17 cellular contexts compared by ENCODE assay signal in genomic region chr11:1597331-1597741, GRCh38. TPM values are rescaled to one million over a fixed set of nuclear protein-coding genes. Genes with fewer than 3 reads are reported as not detected.
DNase-seq lines count a peak whose midpoint lies in the region; ATAC-seq and TF ChIP-seq lines count a peak whose summit lies in the region.
"Had no signal": no experiment of that assay in that cellular context is flagged by ENCODE, and none has a peak within 500 bp of the region (broad histone marks: within the 10 kb centered on the region; RNA-seq: fewer than 3 reads in every experiment).

No MANE protein-coding gene starts in this region.

- H2BK5ac ChIP-seq in neuronal stem cell (ENCODE audit: low read length) (no peak overlapping the region), mesendoderm (ENCODE audit: low read length) (no peak overlapping the region)

- H3K27ac ChIP-seq in BLaER1 = no peak overlapping the region
- no peak overlapping the region for H3K27ac ChIP-seq in neuronal stem cell (replicated peaks; ENCODE audit: low read length)
- H3K27ac ChIP-seq in prostate gland = no peak overlapping the region
- no peak overlapping the region for H3K27ac ChIP-seq in mesendoderm (ENCODE audit: low read depth, low read length)
- H3K27ac ChIP-seq: 22Rv1, GM23248 had no signal

- H3K56ac ChIP-seq in mesendoderm (ENCODE audit: low read length) = no peak overlapping the region

- intact Hi-C loops in prostate gland (cut with DNase I) = no loop called here
- intact Hi-C loops in cardiac septum (cut with DNase I) = no loop called here

- H3K9me3 Mint-ChIP-seq in WTC11 = peaks cover 37% of the 10 kb centered on the region

- H3K4me3 ChIP-seq in BLaER1 = no peak overlapping the region
- H3K4me3 ChIP-seq in epithelial cell of esophagus (ENCODE audit: low read length) = no peak overlapping the region
- H3K4me3 ChIP-seq in neuronal stem cell (ENCODE audit: low read length in 2 of 2) = no peak overlapping the region
- H3K4me3 ChIP-seq in prostate gland = no peak overlapping the region
- no peak overlapping the region for H3K4me3 ChIP-seq in mesendoderm (ENCODE audit: low read length)
- H3K4me3 ChIP-seq: GM23248, HAP-1 had no signal

- H3K4me3 Mint-ChIP-seq in WTC11 = no peak overlapping the region
- H3K4me3 Mint-ChIP-seq: CD4-positive, CD25-positive, alpha-beta regulatory T cell had no signal

- H3K9me3 ChIP-seq in BLaER1 (no peaks in the 10 kb centered on the region), neuronal stem cell (replicated peaks in 1 of 2; ENCODE audit: control insufficient read depth in 2 of 2, insufficient read depth in 1 of 2, low read depth in 1 of 2, low read length in 2 of 2) (no peaks in the 10 kb centered on the region), prostate gland (no peaks in the 10 kb centered on the region)
- H3K9me3 ChIP-seq: HAP-1 had no signal

- peaks cover 35% of the 10 kb centered on the region for H3K4me1 Mint-ChIP-seq in WTC11

- no peak overlapping the region for H3K4ac ChIP-seq in neuronal stem cell (ENCODE audit: low read length)
- H3K4ac ChIP-seq in mesendoderm (ENCODE audit: low read depth, low read length) = no peak overlapping the region

- no peaks in the 10 kb centered on the region for H3K79me2 ChIP-seq in mesendoderm (ENCODE audit: control insufficient read depth, insufficient read depth, low read length)

- H2BK15ac ChIP-seq in neuronal stem cell (ENCODE audit: low read length) (no peak overlapping the region), mesendoderm (replicated peaks; ENCODE audit: low read depth) (no peak overlapping the region)

- H3K79me1 ChIP-seq in neuronal stem cell (ENCODE audit: low read depth, low read length) (no peaks in the 10 kb centered on the region), mesendoderm (ENCODE audit: low read length) (no peaks in the 10 kb centered on the region)

- POLR2A ChIA-PET in WTC11 (lab: Charles Lee) = no interaction called here

- peak overlapping the region; percentile 34; the same call in 1 of the 2 replicates for H3K4me2 ChIP-seq in BLaER1
- H3K4me2 ChIP-seq in neuronal stem cell (ENCODE audit: insufficient read depth, low read length, poor library complexity, severe bottlenecking) = no peak overlapping the region
- H3K4me2 ChIP-seq in mesendoderm (ENCODE audit: low read length) = no peak overlapping the region

- H3K18ac ChIP-seq in neuronal stem cell (ENCODE audit: low read length) (no peak overlapping the region), mesendoderm (ENCODE audit: low read length) (no peak overlapping the region)

- H4K91ac ChIP-seq in neuronal stem cell (ENCODE audit: low read depth, low read length, poor library complexity) = no peak overlapping the region

- no peaks in the 10 kb centered on the region for H4K20me1 ChIP-seq in BLaER1

- no peak overlapping the region for H2BK120ac ChIP-seq in neuronal stem cell (ENCODE audit: low read depth, low read length)
- H2BK120ac ChIP-seq in mesendoderm (ENCODE audit: low read depth, low read length) = no peak overlapping the region

- no peaks in the 10 kb centered on the region for H3K36me3 ChIP-seq in BLaER1
- H3K36me3 ChIP-seq in neuronal stem cell (replicated peaks in 1 of 2; ENCODE audit: control insufficient read depth in 2 of 2, insufficient read depth in 2 of 2, low read length in 2 of 2) = no peaks in the 10 kb centered on the region
- H3K36me3 ChIP-seq in prostate gland = no peaks in the 10 kb centered on the region
- H3K36me3 ChIP-seq in mesendoderm (ENCODE audit: control insufficient read depth, insufficient read depth, low read length) = no peaks in the 10 kb centered on the region
- H3K36me3 ChIP-seq: HAP-1 had no signal

- no peak overlapping the region for H3K9ac ChIP-seq in BLaER1
- peak overlapping the region; percentile 60 for H3K9ac ChIP-seq in neuronal stem cell (ENCODE audit: low read depth, low read length, poor library complexity)
- H3K9ac ChIP-seq in mesendoderm (ENCODE audit: low read length) = no peak overlapping the region
- H3K9ac ChIP-seq: GM23248 had no signal

- no peak for DNase-seq in WTC11 (ENCODE audit: low spot score)
- peak; percentile 59 for DNase-seq in epithelial cell of esophagus (ENCODE audit: low read depth)
- no peak for DNase-seq in neuronal stem cell (ENCODE audit: low spot score)
- no peak for DNase-seq in prostate gland (ENCODE audit: low spot score)
- DNase-seq in cardiac septum (ENCODE audit: low spot score) = no peak
- DNase-seq in islet precursor cell = no peak
- DNase-seq in mesendoderm = no peak
- DNase-seq: CD4-positive, CD25-positive, alpha-beta regulatory T cell; DMS53; GF-D8; GM23248 had no signal

- TF ChIP-seq POLR2A in prostate gland (IDR thresholded peaks at IDR 0.05) = no peak

- CTCF ChIA-PET in WTC11 (lab: Charles Lee) = interaction anchor here (2.5 to 6.2 kb wide), 4 partner anchors 24 to 56 kb away, joined by 11 to 102 read pairs (median 78); partner anchors contain the start of genes DUSP8 and KRTAP5-5

- H3K27ac Mint-ChIP-seq in WTC11 = peak overlapping the region; percentile 48; the same call in 1 of the 2 replicates
- H3K27ac Mint-ChIP-seq: CD4-positive, CD25-positive, alpha-beta regulatory T cell had no signal

- TF ChIP-seq CTCF in WTC11 (IDR thresholded peaks at IDR 0.05) (no peak), epithelial cell of esophagus (IDR thresholded peaks at IDR 0.05; ENCODE audit: insufficient read depth, low read depth, low read length, missing control alignments) (no peak), prostate gland (IDR thresholded peaks at IDR 0.05) (no peak)

- H4K8ac ChIP-seq in neuronal stem cell (ENCODE audit: low read depth, low read length) = peak overlapping the region; percentile 43
- H4K8ac ChIP-seq in mesendoderm (ENCODE audit: low read depth, low read length) = no peak overlapping the region

- H3K27me3 ChIP-seq in BLaER1 (no peaks in the 10 kb centered on the region), neuronal stem cell (ENCODE audit: control insufficient read depth in 3 of 3, insufficient read depth in 3 of 3, low read depth in 1 of 3, low read length in 3 of 3) (peaks cover 0 to 27% (median 11%) of the 10 kb centered on the region in 3 experiments), prostate gland (replicated peaks; ENCODE audit: insufficient read depth) (no peaks in the 10 kb centered on the region), mesendoderm (ENCODE audit: insufficient read depth, low read length, poor library complexity) (no peaks in the 10 kb centered on the region)

- H2AK5ac ChIP-seq in neuronal stem cell (ENCODE audit: low read depth, low read length) = no peak overlapping the region
- H2AK5ac ChIP-seq in mesendoderm (ENCODE audit: low read length) = no peak overlapping the region

- WGBS in neuronal stem cell (ENCODE audit: extremely low coverage in 2 of 2, insufficient read length in 2 of 2, insufficient replicate concordance in 1 of 2), 2 donors = no CpG with 5 or more reads among the region's 9 CpGs
- WGBS in prostate gland = 82% methylated on average over 9 of the region's 9 CpGs
- WGBS in mesendoderm (ENCODE audit: extremely low coverage, insufficient coverage, low lambda C conversion rate) = no CpG with 5 or more reads among the region's 9 CpGs

- H3K23ac ChIP-seq in neuronal stem cell (ENCODE audit: low read depth, low read length, poor library complexity) = peak overlapping the region; percentile 65
- H3K23ac ChIP-seq in mesendoderm (ENCODE audit: low read length) = no peak overlapping the region

- H4K5ac ChIP-seq in mesendoderm (ENCODE audit: low read length) = no peak overlapping the region

- H3K36me3 Mint-ChIP-seq in WTC11 = peaks cover 34% of the 10 kb centered on the region

- peaks cover 67% of the 10 kb centered on the region for H3K27me3 Mint-ChIP-seq in WTC11 (ENCODE audit: low read depth)

- no peak overlapping the region for H3K14ac ChIP-seq in neuronal stem cell (ENCODE audit: low read length)

- H2BK12ac ChIP-seq in neuronal stem cell (ENCODE audit: low read length) = no peak overlapping the region

- no peak overlapping the region for H2AFZ ChIP-seq in neuronal stem cell (ENCODE audit: low read length)
- H2AFZ ChIP-seq: GM23248 had no signal

- ATAC-seq in WTC11 = no peak

- peaks cover 14% of the 10 kb centered on the region; the same call in 1 of the 2 replicates for H3K4me1 ChIP-seq in BLaER1
- no peaks in the 10 kb centered on the region for H3K4me1 ChIP-seq in neuronal stem cell (ENCODE audit: control insufficient read depth in 2 of 2, insufficient read depth in 1 of 2, low read depth in 1 of 2, low read length in 2 of 2)
- no peaks in the 10 kb centered on the region for H3K4me1 ChIP-seq in prostate gland (replicated peaks)
- H3K4me1 ChIP-seq in mesendoderm (ENCODE audit: control insufficient read depth, low read depth, low read length) = no peaks in the 10 kb centered on the region
- H3K4me1 ChIP-seq: HAP-1 had no signal

RNA-seq across cellular contexts. Expression of gene KRTAP5-2, which starts 0.8 kb away (rescaled TPM):
- total RNA-seq in WTC11 (2021) (not detected in 3 replicates), prostate gland (not detected), cardiac septum (not detected)
- not detected for polyA plus RNA-seq in neuronal stem cell (2013, experiment 1 of 2)
- not detected for polyA plus RNA-seq in neuronal stem cell (2013, experiment 2 of 2)
- polyA plus RNA-seq in mesendoderm (2013, experiment 1 of 2) = not detected
- not detected for polyA plus RNA-seq in mesendoderm (2013, experiment 2 of 2)
- total RNA-seq: A673, GM23248, HT-29 had no signal
- polyA plus RNA-seq: BJ; CD4-positive, CD25-positive, alpha-beta regulatory T cell; GM23248 had no signal

RNA-seq across cellular contexts. Expression of gene KRTAP5-3, which starts 10.9 kb away (rescaled TPM):
- total RNA-seq in WTC11 (2021) (not detected in 3 replicates), prostate gland (not detected), cardiac septum (not detected)
- polyA plus RNA-seq in neuronal stem cell (2013, experiment 1 of 2) = not detected
- not detected for polyA plus RNA-seq in neuronal stem cell (2013, experiment 2 of 2)
- not detected for polyA plus RNA-seq in mesendoderm (2013, experiment 1 of 2)
- polyA plus RNA-seq in mesendoderm (2013, experiment 2 of 2) = not detected
- total RNA-seq: A673; CD4-positive, CD25-positive, alpha-beta regulatory T cell; GM23248; HT-29 had no signal
- polyA plus RNA-seq: BJ; CD4-positive, CD25-positive, alpha-beta regulatory T cell; GM23248 had no signal

RNA-seq across cellular contexts. Expression of gene KRTAP5-1, which starts 12.3 kb away (rescaled TPM):
- total RNA-seq in WTC11 (2021) (not detected in 3 replicates), prostate gland (not detected), cardiac septum (not detected)
- polyA plus RNA-seq in neuronal stem cell (2013, experiment 1 of 2) = not detected
- polyA plus RNA-seq in neuronal stem cell (2013, experiment 2 of 2) = not detected
- not detected for polyA plus RNA-seq in mesendoderm (2013, experiment 1 of 2)
- polyA plus RNA-seq in mesendoderm (2013, experiment 2 of 2) = not detected
- total RNA-seq: A673; CD4-positive, CD25-positive, alpha-beta regulatory T cell; GM23248; HT-29 had no signal
- polyA plus RNA-seq: BJ; CD4-positive, CD25-positive, alpha-beta regulatory T cell; GM23248 had no signal

RNA-seq across cellular contexts. Expression of gene KRTAP5-4, which starts 24.6 kb away (rescaled TPM):
- total RNA-seq in WTC11 (2021) (not detected in 3 replicates), prostate gland (not detected), cardiac septum (not detected)
- not detected for polyA plus RNA-seq in neuronal stem cell (2013, experiment 1 of 2)
- not detected for polyA plus RNA-seq in neuronal stem cell (2013, experiment 2 of 2)
- not detected for polyA plus RNA-seq in mesendoderm (2013, experiment 1 of 2)
- polyA plus RNA-seq in mesendoderm (2013, experiment 2 of 2) = not detected
- total RNA-seq: A673; CD4-positive, CD25-positive, alpha-beta regulatory T cell; GM23248; HT-29 had no signal
- polyA plus RNA-seq: BJ; CD4-positive, CD25-positive, alpha-beta regulatory T cell; GM23248 had no signal

RNA-seq across cellular contexts. Expression of gene DUSP8, which starts 25.3 kb away (rescaled TPM):
- 1.7 to 2.5 TPM (median 2.4 TPM) in 3 replicates for total RNA-seq in WTC11 (2021)
- polyA plus RNA-seq in neuronal stem cell (2013, experiment 1 of 2) = 5.8 TPM
- polyA plus RNA-seq in neuronal stem cell (2013, experiment 2 of 2) = 6.1 TPM
- 10 to 100 TPM in 1 of 2 donors, 1 to 10 TPM in 1; 8.8 to 17.2 TPM for total RNA-seq in prostate gland
- total RNA-seq in cardiac septum = 36.9 TPM
- polyA plus RNA-seq in mesendoderm (2013, experiment 1 of 2) = 12.2 TPM
- polyA plus RNA-seq in mesendoderm (2013, experiment 2 of 2) = 11.3 TPM
- polyA plus RNA-seq: GM23248 had no signal
